2 cellular contexts compared by ENCODE assay signal in the genomic region with DNA sequence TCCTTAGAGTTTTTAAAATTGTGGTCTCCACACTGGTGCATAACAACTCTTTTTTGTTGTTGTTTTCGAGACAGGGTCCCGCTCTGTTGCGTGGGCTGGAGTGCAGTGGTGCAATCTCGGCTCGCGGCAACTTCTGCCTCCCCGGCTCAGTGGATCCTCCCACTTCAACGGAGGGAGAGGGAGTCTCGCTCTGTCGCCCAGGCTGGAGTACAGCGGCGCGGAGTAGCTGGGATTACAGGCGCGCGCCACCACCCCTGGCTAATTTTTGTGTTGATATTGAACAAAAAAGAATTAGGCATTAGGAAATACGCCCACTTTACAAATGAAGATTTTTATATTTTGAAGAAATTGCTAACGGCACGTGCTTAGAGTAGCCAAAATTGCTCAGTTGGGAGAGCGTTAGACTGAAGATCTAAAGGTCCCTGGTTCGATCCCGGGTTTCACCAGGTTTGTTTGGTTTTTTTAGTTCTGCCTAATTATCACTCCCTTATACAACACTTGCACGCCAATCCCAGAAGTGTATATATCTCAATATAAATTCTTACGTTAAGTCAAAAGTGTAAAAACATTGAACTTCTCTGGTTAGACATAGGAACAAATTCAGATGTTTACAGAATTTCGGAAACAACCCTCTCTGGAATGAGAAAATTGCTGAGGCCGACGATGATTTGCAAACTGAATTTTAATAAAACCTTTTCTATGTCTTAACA.
TF ChIP-seq lines count a peak whose summit lies in the region.

No MANE protein-coding gene starts in this region.

TF ChIP-seq in A549, 52 proteins besides CTCF, POLR2A, EP300 and RAD21 (continues in another document):
- TF ChIP-seq, protein P1, sequence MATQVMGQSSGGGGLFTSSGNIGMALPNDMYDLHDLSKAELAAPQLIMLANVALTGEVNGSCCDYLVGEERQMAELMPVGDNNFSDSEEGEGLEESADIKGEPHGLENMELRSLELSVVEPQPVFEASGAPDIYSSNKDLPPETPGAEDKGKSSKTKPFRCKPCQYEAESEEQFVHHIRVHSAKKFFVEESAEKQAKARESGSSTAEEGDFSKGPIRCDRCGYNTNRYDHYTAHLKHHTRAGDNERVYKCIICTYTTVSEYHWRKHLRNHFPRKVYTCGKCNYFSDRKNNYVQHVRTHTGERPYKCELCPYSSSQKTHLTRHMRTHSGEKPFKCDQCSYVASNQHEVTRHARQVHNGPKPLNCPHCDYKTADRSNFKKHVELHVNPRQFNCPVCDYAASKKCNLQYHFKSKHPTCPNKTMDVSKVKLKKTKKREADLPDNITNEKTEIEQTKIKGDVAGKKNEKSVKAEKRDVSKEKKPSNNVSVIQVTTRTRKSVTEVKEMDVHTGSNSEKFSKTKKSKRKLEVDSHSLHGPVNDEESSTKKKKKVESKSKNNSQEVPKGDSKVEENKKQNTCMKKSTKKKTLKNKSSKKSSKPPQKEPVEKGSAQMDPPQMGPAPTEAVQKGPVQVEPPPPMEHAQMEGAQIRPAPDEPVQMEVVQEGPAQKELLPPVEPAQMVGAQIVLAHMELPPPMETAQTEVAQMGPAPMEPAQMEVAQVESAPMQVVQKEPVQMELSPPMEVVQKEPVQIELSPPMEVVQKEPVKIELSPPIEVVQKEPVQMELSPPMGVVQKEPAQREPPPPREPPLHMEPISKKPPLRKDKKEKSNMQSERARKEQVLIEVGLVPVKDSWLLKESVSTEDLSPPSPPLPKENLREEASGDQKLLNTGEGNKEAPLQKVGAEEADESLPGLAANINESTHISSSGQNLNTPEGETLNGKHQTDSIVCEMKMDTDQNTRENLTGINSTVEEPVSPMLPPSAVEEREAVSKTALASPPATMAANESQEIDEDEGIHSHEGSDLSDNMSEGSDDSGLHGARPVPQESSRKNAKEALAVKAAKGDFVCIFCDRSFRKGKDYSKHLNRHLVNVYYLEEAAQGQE (IDR thresholded peaks at IDR 0.05): no peak
- TF ChIP-seq FOSB (CRISPR knock-in tag; IDR thresholded peaks at IDR 0.05) (no peak), ZC3H11A (IDR thresholded peaks at IDR 0.05) (no peak), HOXB13 (CRISPR knock-in tag; IDR thresholded peaks at IDR 0.05; ENCODE audit: low read depth) (no peak), KDM1A (IDR thresholded peaks at IDR 0.05; ENCODE audit: low read depth) (no peak), MAZ (IDR thresholded peaks at IDR 0.05; ENCODE audit: borderline replicate concordance, low read depth, low read length) (no peak), RCOR1 (IDR thresholded peaks at IDR 0.05; ENCODE audit: low read depth, low read length) (no peak), HOXA7 (CRISPR knock-in tag; IDR thresholded peaks at IDR 0.05) (no peak), CHD2 (IDR thresholded peaks at IDR 0.05; ENCODE audit: low read length, partially characterized antibody) (no peak), TFCP2L1 (CRISPR knock-in tag; IDR thresholded peaks at IDR 0.05) (no peak), NPAS2 (CRISPR knock-in tag; IDR thresholded peaks at IDR 0.05; ENCODE audit: borderline replicate concordance) (no peak), ZNF302 (CRISPR knock-in tag; IDR thresholded peaks at IDR 0.05) (no peak), JUNB (IDR thresholded peaks at IDR 0.05) (no peak), NFE2L2 (conservative IDR thresholded peaks at IDR 0.05; ENCODE audit: low read length) (no peak), CBX8 (IDR thresholded peaks at IDR 0.05) (0 out of 2 replicates have a peak, but pooled peaks have one; percentile 19), RARB (CRISPR knock-in tag; IDR thresholded peaks at IDR 0.05) (no peak), ZFP36 (IDR thresholded peaks at IDR 0.05; ENCODE audit: borderline replicate concordance, partially characterized antibody) (no peak), HDAC2 (IDR thresholded peaks at IDR 0.05) (no peak), FOSL2 (IDR thresholded peaks at IDR 0.05) (no peak), FOSL2 (CRISPR knock-in tag; IDR thresholded peaks at IDR 0.05) (no peak), EHF (CRISPR knock-in tag; IDR thresholded peaks at IDR 0.05) (no peak), CEBPB (IDR thresholded peaks at IDR 0.05) (0 out of 4 replicates have a peak, but pooled peaks of 1 of the 2 experiments have one; percentile 39), POLR2AphosphoS2 (conservative IDR thresholded peaks at IDR 0.05; ENCODE audit: low read length) (no peak), JUN (IDR thresholded peaks at IDR 0.05) (no peak), MAFK (IDR thresholded peaks at IDR 0.05; ENCODE audit: partially characterized antibody) (no peak), KDM5A (IDR thresholded peaks at IDR 0.05) (no peak), TP53 (CRISPR knock-in tag; IDR thresholded peaks at IDR 0.05) (no peak)
- TF ChIP-seq, protein P2, sequence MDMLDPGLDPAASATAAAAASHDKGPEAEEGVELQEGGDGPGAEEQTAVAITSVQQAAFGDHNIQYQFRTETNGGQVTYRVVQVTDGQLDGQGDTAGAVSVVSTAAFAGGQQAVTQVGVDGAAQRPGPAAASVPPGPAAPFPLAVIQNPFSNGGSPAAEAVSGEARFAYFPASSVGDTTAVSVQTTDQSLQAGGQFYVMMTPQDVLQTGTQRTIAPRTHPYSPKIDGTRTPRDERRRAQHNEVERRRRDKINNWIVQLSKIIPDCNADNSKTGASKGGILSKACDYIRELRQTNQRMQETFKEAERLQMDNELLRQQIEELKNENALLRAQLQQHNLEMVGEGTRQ (IDR thresholded peaks at IDR 0.05): no peak
- TF ChIP-seq, protein P3, sequence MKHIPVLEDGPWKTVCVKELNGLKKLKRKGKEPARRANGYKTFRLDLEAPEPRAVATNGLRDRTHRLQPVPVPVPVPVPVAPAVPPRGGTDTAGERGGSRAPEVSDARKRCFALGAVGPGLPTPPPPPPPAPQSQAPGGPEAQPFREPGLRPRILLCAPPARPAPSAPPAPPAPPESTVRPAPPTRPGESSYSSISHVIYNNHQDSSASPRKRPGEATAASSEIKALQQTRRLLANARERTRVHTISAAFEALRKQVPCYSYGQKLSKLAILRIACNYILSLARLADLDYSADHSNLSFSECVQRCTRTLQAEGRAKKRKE (CRISPR knock-in tag; IDR thresholded peaks at IDR 0.05; ENCODE audit: low read depth): no peak
- TF ChIP-seq, protein P4, sequence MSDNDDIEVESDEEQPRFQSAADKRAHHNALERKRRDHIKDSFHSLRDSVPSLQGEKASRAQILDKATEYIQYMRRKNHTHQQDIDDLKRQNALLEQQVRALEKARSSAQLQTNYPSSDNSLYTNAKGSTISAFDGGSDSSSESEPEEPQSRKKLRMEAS (IDR thresholded peaks at IDR 0.05): peak; percentile 76; the same call in 1 of the 2 replicates
- TF ChIP-seq, protein P5, sequence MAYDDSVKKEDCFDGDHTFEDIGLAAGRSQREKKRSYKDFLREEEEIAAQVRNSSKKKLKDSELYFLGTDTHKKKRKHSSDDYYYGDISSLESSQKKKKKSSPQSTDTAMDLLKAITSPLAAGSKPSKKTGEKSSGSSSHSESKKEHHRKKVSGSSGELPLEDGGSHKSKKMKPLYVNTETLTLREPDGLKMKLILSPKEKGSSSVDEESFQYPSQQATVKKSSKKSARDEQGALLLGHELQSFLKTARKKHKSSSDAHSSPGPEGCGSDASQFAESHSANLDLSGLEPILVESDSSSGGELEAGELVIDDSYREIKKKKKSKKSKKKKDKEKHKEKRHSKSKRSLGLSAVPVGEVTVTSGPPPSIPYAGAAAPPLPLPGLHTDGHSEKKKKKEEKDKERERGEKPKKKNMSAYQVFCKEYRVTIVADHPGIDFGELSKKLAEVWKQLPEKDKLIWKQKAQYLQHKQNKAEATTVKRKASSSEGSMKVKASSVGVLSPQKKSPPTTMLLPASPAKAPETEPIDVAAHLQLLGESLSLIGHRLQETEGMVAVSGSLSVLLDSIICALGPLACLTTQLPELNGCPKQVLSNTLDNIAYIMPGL (CRISPR knock-in tag; IDR thresholded peaks at IDR 0.05; ENCODE audit: borderline replicate concordance): no peak

TF ChIP-seq in SK-N-SH treated with all-trans-retinoic acid at 6 μM for 48 hours, 23 proteins besides CTCF, POLR2A, EP300 and RAD21 (continued from another document):
- TF ChIP-seq, protein P6, sequence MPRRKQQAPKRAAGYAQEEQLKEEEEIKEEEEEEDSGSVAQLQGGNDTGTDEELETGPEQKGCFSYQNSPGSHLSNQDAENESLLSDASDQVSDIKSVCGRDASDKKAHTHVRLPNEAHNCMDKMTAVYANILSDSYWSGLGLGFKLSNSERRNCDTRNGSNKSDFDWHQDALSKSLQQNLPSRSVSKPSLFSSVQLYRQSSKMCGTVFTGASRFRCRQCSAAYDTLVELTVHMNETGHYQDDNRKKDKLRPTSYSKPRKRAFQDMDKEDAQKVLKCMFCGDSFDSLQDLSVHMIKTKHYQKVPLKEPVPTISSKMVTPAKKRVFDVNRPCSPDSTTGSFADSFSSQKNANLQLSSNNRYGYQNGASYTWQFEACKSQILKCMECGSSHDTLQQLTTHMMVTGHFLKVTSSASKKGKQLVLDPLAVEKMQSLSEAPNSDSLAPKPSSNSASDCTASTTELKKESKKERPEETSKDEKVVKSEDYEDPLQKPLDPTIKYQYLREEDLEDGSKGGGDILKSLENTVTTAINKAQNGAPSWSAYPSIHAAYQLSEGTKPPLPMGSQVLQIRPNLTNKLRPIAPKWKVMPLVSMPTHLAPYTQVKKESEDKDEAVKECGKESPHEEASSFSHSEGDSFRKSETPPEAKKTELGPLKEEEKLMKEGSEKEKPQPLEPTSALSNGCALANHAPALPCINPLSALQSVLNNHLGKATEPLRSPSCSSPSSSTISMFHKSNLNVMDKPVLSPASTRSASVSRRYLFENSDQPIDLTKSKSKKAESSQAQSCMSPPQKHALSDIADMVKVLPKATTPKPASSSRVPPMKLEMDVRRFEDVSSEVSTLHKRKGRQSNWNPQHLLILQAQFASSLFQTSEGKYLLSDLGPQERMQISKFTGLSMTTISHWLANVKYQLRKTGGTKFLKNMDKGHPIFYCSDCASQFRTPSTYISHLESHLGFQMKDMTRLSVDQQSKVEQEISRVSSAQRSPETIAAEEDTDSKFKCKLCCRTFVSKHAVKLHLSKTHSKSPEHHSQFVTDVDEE (CRISPR knock-in tag; IDR thresholded peaks at IDR 0.05): no peak
- TF ChIP-seq SNAI2 (CRISPR knock-in tag; IDR thresholded peaks at IDR 0.05) (no peak), RARB (CRISPR knock-in tag; IDR thresholded peaks at IDR 0.05) (no peak), ZNF70 (CRISPR knock-in tag; IDR thresholded peaks at IDR 0.05) (no peak), GLIS3 (CRISPR knock-in tag; IDR thresholded peaks at IDR 0.05) (no peak), ISL1 (CRISPR knock-in tag; IDR thresholded peaks at IDR 0.05) (no peak), CSDC2 (CRISPR knock-in tag; IDR thresholded peaks at IDR 0.05) (no peak), ZNF8 (CRISPR knock-in tag; IDR thresholded peaks at IDR 0.05) (no peak), ZC3H10 (CRISPR knock-in tag; IDR thresholded peaks at IDR 0.05) (no peak), OSR1 (CRISPR knock-in tag; IDR thresholded peaks at IDR 0.05) (no peak)
- TF ChIP-seq, protein P7, sequence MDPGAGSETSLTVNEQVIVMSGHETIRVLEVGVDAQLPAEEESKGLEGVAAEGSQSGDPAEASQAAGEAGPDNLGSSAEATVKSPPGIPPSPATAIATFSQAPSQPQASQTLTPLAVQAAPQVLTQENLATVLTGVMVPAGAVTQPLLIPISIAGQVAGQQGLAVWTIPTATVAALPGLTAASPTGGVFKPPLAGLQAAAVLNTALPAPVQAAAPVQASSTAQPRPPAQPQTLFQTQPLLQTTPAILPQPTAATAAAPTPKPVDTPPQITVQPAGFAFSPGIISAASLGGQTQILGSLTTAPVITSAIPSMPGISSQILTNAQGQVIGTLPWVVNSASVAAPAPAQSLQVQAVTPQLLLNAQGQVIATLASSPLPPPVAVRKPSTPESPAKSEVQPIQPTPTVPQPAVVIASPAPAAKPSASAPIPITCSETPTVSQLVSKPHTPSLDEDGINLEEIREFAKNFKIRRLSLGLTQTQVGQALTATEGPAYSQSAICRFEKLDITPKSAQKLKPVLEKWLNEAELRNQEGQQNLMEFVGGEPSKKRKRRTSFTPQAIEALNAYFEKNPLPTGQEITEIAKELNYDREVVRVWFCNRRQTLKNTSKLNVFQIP (CRISPR knock-in tag; IDR thresholded peaks at IDR 0.05; ENCODE audit: borderline replicate concordance, low read depth): no peak
- TF ChIP-seq, protein P8, sequence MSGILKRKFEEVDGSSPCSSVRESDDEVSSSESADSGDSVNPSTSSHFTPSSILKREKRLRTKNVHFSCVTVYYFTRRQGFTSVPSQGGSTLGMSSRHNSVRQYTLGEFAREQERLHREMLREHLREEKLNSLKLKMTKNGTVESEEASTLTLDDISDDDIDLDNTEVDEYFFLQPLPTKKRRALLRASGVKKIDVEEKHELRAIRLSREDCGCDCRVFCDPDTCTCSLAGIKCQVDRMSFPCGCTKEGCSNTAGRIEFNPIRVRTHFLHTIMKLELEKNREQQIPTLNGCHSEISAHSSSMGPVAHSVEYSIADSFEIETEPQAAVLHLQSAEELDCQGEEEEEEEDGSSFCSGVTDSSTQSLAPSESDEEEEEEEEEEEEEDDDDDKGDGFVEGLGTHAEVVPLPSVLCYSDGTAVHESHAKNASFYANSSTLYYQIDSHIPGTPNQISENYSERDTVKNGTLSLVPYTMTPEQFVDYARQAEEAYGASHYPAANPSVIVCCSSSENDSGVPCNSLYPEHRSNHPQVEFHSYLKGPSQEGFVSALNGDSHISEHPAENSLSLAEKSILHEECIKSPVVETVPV (CRISPR knock-in tag; IDR thresholded peaks at IDR 0.05): no peak
- TF ChIP-seq, protein P9, sequence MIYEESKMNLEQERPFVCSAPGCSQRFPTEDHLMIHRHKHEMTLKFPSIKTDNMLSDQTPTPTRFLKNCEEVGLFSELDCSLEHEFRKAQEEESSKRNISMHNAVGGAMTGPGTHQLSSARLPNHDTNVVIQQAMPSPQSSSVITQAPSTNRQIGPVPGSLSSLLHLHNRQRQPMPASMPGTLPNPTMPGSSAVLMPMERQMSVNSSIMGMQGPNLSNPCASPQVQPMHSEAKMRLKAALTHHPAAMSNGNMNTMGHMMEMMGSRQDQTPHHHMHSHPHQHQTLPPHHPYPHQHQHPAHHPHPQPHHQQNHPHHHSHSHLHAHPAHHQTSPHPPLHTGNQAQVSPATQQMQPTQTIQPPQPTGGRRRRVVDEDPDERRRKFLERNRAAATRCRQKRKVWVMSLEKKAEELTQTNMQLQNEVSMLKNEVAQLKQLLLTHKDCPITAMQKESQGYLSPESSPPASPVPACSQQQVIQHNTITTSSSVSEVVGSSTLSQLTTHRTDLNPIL (CRISPR knock-in tag; IDR thresholded peaks at IDR 0.05; ENCODE audit: low read depth): no peak
